19 cellular contexts compared by ENCODE assay signal in the genomic region with DNA sequence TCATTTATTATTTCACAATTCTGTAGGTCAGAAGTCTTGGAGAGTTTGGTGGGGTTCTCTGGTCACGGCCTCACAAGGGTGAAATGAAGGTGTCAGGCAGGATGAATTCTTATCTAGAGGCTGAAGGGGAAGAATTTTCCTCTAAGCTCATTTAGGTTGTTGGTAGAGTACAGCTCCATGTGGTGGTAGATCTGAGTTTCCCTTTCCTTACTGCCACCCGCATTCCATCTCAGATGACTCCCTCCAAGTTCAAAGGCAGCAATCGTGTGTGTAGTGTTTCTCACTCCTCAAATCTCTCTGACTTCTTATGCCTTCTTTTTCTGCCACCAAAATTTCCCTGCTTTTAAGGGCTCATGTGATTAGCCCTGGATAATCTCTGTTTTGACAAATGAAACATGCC.
"Had no signal": no experiment of that assay in that cellular context is flagged by ENCODE, and none has a peak within 500 bp of the region (broad histone marks: within the 10 kb centered on the region; RNA-seq: fewer than 3 reads in every experiment).

No MANE protein-coding gene starts in this region.

- H3K27ac ChIP-seq: coronary artery, left lung, ovary, psoas muscle, sigmoid colon, spleen, testis, tibial artery had no signal

- ATAC-seq: effector memory CD8-positive, alpha-beta T cell; left lung; natural killer cell; psoas muscle; right cardiac atrium; stimulated activated memory B cell treated with anti-CD40 and anti-IgM and Interleukin-4, amounts not matched to agents 10 μg/mL and 1 μg/mL and 100 μg/mL, for 72 hours; stimulated activated naive CD8-positive, alpha-beta T cell treated with anti-CD3 and anti-CD28 coated beads, Interleukin-15, Interleukin-2, amounts not matched to agents 100 U/mL and 50 U/mL, for 24 hours had no signal

- H3K9me3 ChIP-seq: ovary, psoas muscle, sigmoid colon, spleen, testis, tibial artery had no signal

- H3K27me3 ChIP-seq: ovary, sigmoid colon, spleen, testis, tibial artery had no signal

- H3K4me1 ChIP-seq: left lung, psoas muscle, sigmoid colon, spleen, testis, tibial artery had no signal

- H3K4me3 ChIP-seq: coronary artery, left lung, ovary, psoas muscle, sigmoid colon, spleen, testis, tibial artery had no signal

- H3K36me3 ChIP-seq: left lung, ovary, sigmoid colon, spleen, tibial artery had no signal

- DNase-seq: effector memory CD8-positive, alpha-beta T cell; erythroblast; hypothalamus; left lung; natural killer cell; occipital lobe; ovary; posterior cingulate gyrus; psoas muscle; right cardiac atrium; sigmoid colon; spleen; stimulated activated CD4-positive, alpha-beta T cell treated with anti-CD3 and anti-CD28 coated beads, Interleukin-4, amount 100 ng/mL, for 4 hours; stimulated activated naive CD8-positive, alpha-beta T cell treated with anti-CD3 and anti-CD28 coated beads, Interleukin-15, Interleukin-2, amounts not matched to agents 100 U/mL and 50 U/mL, for 24 hours; substantia nigra; testis; tibial artery had no signal
